ENCODE assay signal across 21 cellular contexts in the genomic region with DNA sequence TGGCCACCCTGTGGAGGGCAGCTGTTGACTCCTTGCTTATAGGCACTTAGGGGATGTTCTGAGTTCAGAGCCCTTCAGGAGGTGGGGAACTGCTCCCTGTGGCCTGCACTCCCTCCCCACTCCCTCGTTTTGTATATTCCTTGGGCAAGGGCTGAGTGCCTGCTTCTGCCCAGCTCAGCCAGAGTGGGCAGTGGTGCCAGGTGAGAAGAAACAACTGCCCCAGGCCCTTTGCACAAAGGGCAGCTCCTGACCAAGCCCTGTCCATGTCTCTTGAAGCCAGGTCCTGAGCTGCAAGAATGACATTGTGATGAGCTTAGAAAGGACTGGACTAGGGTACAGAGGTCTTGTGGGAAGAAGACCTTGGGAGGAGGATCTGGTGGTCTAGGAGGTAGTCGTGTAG. TPM values are rescaled to one million over a fixed set of nuclear protein-coding genes. Genes with fewer than 3 reads are reported as not detected.
DNase-seq lines count a peak whose midpoint lies in the region; ATAC-seq and TF ChIP-seq lines count a peak whose summit lies in the region.
"Had no signal": no experiment of that assay in that cellular context is flagged by ENCODE, and none has a peak within 500 bp of the region (broad histone marks: within the 10 kb centered on the region; RNA-seq: fewer than 3 reads in every experiment).

No MANE protein-coding gene starts in this region.

- 58% methylated on average over 2 of the region's 2 CpGs for WGBS in mammary epithelial cell (ENCODE audit: low coverage, missing lambda C conversion rate)

- no peak overlapping the region for H3K4me3 ChIP-seq in HUES48 (ENCODE audit: low read depth, low read length)
- H3K4me3 ChIP-seq in mammary epithelial cell (replicated peaks in 1 of 3; ENCODE audit: insufficient read depth in 1 of 3, low read depth in 2 of 3, low read length in 3 of 3) = no peak overlapping the region
- H3K4me3 ChIP-seq in neutrophil (ENCODE audit: low read depth in 1 of 2, low read length in 1 of 2) = peak overlapping the region; percentile 97 to 98

- H2AFZ ChIP-seq in mammary epithelial cell (ENCODE audit: low read depth, low read length) = no peak overlapping the region
- H2AFZ ChIP-seq: parathyroid adenoma had no signal

- H3K9me3 ChIP-seq in HUES48 (ENCODE audit: control insufficient read depth, insufficient read depth, low read length) (no peaks in the 10 kb centered on the region), mammary epithelial cell (replicated peaks; ENCODE audit: insufficient read depth, low read length) (no peaks in the 10 kb centered on the region), neutrophil (no peaks in the 10 kb centered on the region)

- dilution Hi-C loops in mammary epithelial cell (cut with HindIII; ENCODE audit: low sequenced_read_pairs) = loop anchor here (10.0 kb wide), 1 partner anchor 127 kb away; no protein-coding TSS in a partner anchor

- H3K27me3 Mint-ChIP-seq in CD14-positive monocyte (ENCODE audit: low read depth in 3 of 3) = peaks cover 0 to 1% (median 1%) of the 10 kb centered on the region in 3 donors
- H3K27me3 Mint-ChIP-seq in progenitor cell of endocrine pancreas = no peaks in the 10 kb centered on the region
- H3K27me3 Mint-ChIP-seq: memory B cell; stimulated activated naive CD8-positive, alpha-beta T cell treated with anti-CD3 and anti-CD28 coated beads, Interleukin-15, Interleukin-2, amounts not matched to agents 100 ng/mL and 50 ng/mL, for 24 hours had no signal

- H3K4me3 Mint-ChIP-seq in CD14-positive monocyte (peak overlapping the region; percentile 93 to 98), progenitor cell of endocrine pancreas (ENCODE audit: low read depth) (no peak overlapping the region)
- H3K4me3 Mint-ChIP-seq: memory B cell; stimulated activated naive CD8-positive, alpha-beta T cell treated with anti-CD3 and anti-CD28 coated beads, Interleukin-15, Interleukin-2, amounts not matched to agents 100 ng/mL and 50 ng/mL, for 24 hours had no signal

- intact Hi-C loops in CD14-positive monocyte (cut with micrococcal nuclease) (loop anchor here (5.0 to 10.0 kb wide), 4 partner anchors 57 to 444 kb away; no protein-coding TSS in a partner anchor), mammary epithelial cell (cut with micrococcal nuclease) (no loop called here)

- H3K27me3 ChIP-seq in HUES48 (ENCODE audit: control insufficient read depth, insufficient read depth, low read length) (no peaks in the 10 kb centered on the region), mammary epithelial cell (ENCODE audit: insufficient read depth, low read length) (no peaks in the 10 kb centered on the region), neutrophil (no peaks in the 10 kb centered on the region)

- H3K4me2 ChIP-seq in mammary epithelial cell (ENCODE audit: insufficient read depth, low read depth, low read length) = peak overlapping the region; percentile 91

- CTCF ChIA-PET in mammary epithelial cell (lab: Charles Lee; ENCODE audit: low non-redundant PET) = no interaction called here

- ATAC-seq in HG03432 (IDR thresholded peaks at IDR 0.05; ENCODE audit: unreplicated experiment) = no peak
- ATAC-seq: activated CD4-positive, CD25-positive, alpha-beta regulatory T cell treated with anti-CD3 and anti-CD28 coated beads, Interleukin-2, amount 50 U/mL, for 24 hours had no signal

- H3K36me3 ChIP-seq in HUES48 (ENCODE audit: control insufficient read depth, insufficient read depth, low read length) (0 out of 2 replicates have a peak, but pooled peaks cover 9% of the 10 kb centered on the region), mammary epithelial cell (ENCODE audit: insufficient read depth, low read length) (peaks cover 2% of the 10 kb centered on the region), neutrophil (peaks cover 3% of the 10 kb centered on the region)

- TF ChIP-seq CTCF in CD14-positive monocyte (IDR thresholded peaks at IDR 0.05) = no peak
- TF ChIP-seq CTCF in mammary epithelial cell (conservative IDR thresholded peaks at IDR 0.05 in 1 of 2, IDR thresholded peaks at IDR 0.05 in 1 of 2; ENCODE audit: extremely low read depth in 1 of 2, insufficient read depth in 1 of 2, low read depth in 1 of 2, low read length in 2 of 2) = no peak
- TF ChIP-seq CTCF in neutrophil (IDR thresholded peaks at IDR 0.05) = no peak
- TF ChIP-seq CTCF in progenitor cell of endocrine pancreas (IDR thresholded peaks at IDR 0.05; ENCODE audit: unreplicated experiment) = no peak

- H3K4me1 ChIP-seq in HUES48 (ENCODE audit: control insufficient read depth, insufficient read depth, low read length) = peaks cover 22% of the 10 kb centered on the region
- H3K4me1 ChIP-seq in mammary epithelial cell (ENCODE audit: insufficient read depth, low read length) = peaks cover 39% of the 10 kb centered on the region
- peaks cover 89 to 93% of the 10 kb centered on the region in 2 experiments for H3K4me1 ChIP-seq in neutrophil (ENCODE audit: control insufficient read depth in 1 of 2, insufficient read depth in 1 of 2, low read depth in 1 of 2, low read length in 1 of 2)
- H3K4me1 ChIP-seq: parathyroid adenoma had no signal

- H3K9ac ChIP-seq in HUES48 (ENCODE audit: low read depth, low read length) = no peak overlapping the region
- no peak overlapping the region for H3K9ac ChIP-seq in mammary epithelial cell (ENCODE audit: insufficient read depth, low read length)
- H3K9ac ChIP-seq: parathyroid adenoma had no signal

- H3K9me3 Mint-ChIP-seq in CD14-positive monocyte (no peaks in the 10 kb centered on the region), progenitor cell of endocrine pancreas (ENCODE audit: low read depth) (no peaks in the 10 kb centered on the region)
- H3K9me3 Mint-ChIP-seq: memory B cell; stimulated activated naive CD8-positive, alpha-beta T cell treated with anti-CD3 and anti-CD28 coated beads, Interleukin-15, Interleukin-2, amounts not matched to agents 100 ng/mL and 50 ng/mL, for 24 hours had no signal

- H3K79me2 ChIP-seq in mammary epithelial cell (ENCODE audit: insufficient read depth, low read length) = peaks cover 55% of the 10 kb centered on the region
- H3K79me2 ChIP-seq: parathyroid adenoma had no signal

- H4K20me1 ChIP-seq in mammary epithelial cell (ENCODE audit: insufficient read depth, low read length) = no peaks in the 10 kb centered on the region

- in situ Hi-C loops in mammary epithelial cell (cut with MboI; ENCODE audit: low sequenced_read_pairs in 2 of 2) = loop anchor here in 1 of 2 donors (10.0 kb wide), 1 partner anchor 493 kb away; no protein-coding TSS in a partner anchor

- no TSS peak for BruUV-seq in mammary epithelial cell (replicated peaks; lab: Mats Ljungman, UMichigan)

- peak overlapping the region; percentile 97 for H3K27ac ChIP-seq in HUES48 (ENCODE audit: low read depth, low read length)
- H3K27ac ChIP-seq in mammary epithelial cell (ENCODE audit: insufficient read depth, low read depth, low read length) = peak overlapping the region; percentile 96
- peak overlapping the region; percentile 98 for H3K27ac ChIP-seq in neutrophil
- H3K27ac ChIP-seq: parathyroid adenoma had no signal

- DNase-seq in CD14-positive monocyte (ENCODE audit: low spot score) (no peak), mammary epithelial cell (no peak), progenitor cell of endocrine pancreas (ENCODE audit: low spot score, unreplicated experiment) (no peak), NCI-H2171 treated with DMSO at 0.1 percent for 48 hours (lab: John Stamatoyannopoulos, UW) (no peak), NCI-H446 (lab: John Stamatoyannopoulos, UW) (no peak)
- DNase-seq: activated T-cell treated with anti-CD3 and anti-CD28 coated beads, Interleukin-2, amount 50 U/mL, for 1 hour; amniotic stem cell; NCI-H2081 treated with DMSO at 0.1 percent for 48 hours; NCI-H748 treated with DMSO at 0.1 percent for 48 hours; stimulated activated CD4-positive, alpha-beta T cell treated with anti-CD3 and anti-CD28 coated beads, Interleukin-12 subunit alpha, Interleukin-12 subunit beta, amount 100 ng/mL, for 4 hours had no signal

- H3K36me3 Mint-ChIP-seq in CD14-positive monocyte (peaks cover 17 to 36% of the 10 kb centered on the region in 2 donors), progenitor cell of endocrine pancreas (ENCODE audit: insufficient read depth) (no peaks in the 10 kb centered on the region)
- H3K36me3 Mint-ChIP-seq: memory B cell had no signal

- H3K4me1 Mint-ChIP-seq in CD14-positive monocyte (peaks cover 85% of the 10 kb centered on the region), progenitor cell of endocrine pancreas (ENCODE audit: low read depth) (peaks cover 6% of the 10 kb centered on the region)

- peak overlapping the region; percentile 98 to 100 (median 99) for H3K27ac Mint-ChIP-seq in CD14-positive monocyte
- H3K27ac Mint-ChIP-seq in progenitor cell of endocrine pancreas = no peak overlapping the region
- H3K27ac Mint-ChIP-seq: stimulated activated naive CD8-positive, alpha-beta T cell treated with anti-CD3 and anti-CD28 coated beads, Interleukin-15, Interleukin-2, amounts not matched to agents 100 ng/mL and 50 ng/mL, for 24 hours had no signal

RNA-seq across cellular contexts. Expression of a gene that starts 2.2 kb away (rescaled TPM):
- polyA plus RNA-seq in CD14-positive monocyte (100 to 1,000 TPM; 842 to 938 TPM), mammary epithelial cell (120 TPM)
- total RNA-seq in mammary epithelial cell (100 to 1,000 TPM; 105 to 109 TPM), progenitor cell of endocrine pancreas (34.2 and 35.4 TPM in 2 replicates)
- 78.0 TPM for polyA minus RNA-seq in mammary epithelial cell

RNA-seq across cellular contexts. Expression of a gene that starts 23.9 kb away (rescaled TPM):
- polyA plus RNA-seq in CD14-positive monocyte (not detected), mammary epithelial cell (not detected)
- total RNA-seq in mammary epithelial cell (not detected), progenitor cell of endocrine pancreas (0.67 TPM in 1 of 2 replicates, not detected in the other)
- not detected for polyA minus RNA-seq in mammary epithelial cell
- total RNA-seq: epithelial cell of proximal tubule; G401; RPMI7951; T-helper 1 cell treated with Interleukin-12 subunit alpha and Interleukin-12 subunit beta and Interleukin-4 antibody, amounts not matched to agents 30 ng/mL and 1 ng/mL, for 36 hours had no signal

RNA-seq across cellular contexts. Expression of a gene that starts 46.6 kb away (rescaled TPM):
- under 1 TPM; 0.14 to 0.18 TPM for polyA plus RNA-seq in CD14-positive monocyte
- total RNA-seq in mammary epithelial cell = 1 to 10 TPM in 1 of 2 donors, under 1 TPM in 1; 0.07 to 6.3 TPM
- polyA plus RNA-seq in mammary epithelial cell = 0.07 TPM
- polyA minus RNA-seq in mammary epithelial cell = not detected
- 2.8 and 3.2 TPM in 2 replicates for total RNA-seq in progenitor cell of endocrine pancreas

RNA-seq across cellular contexts. Expression of a gene that starts 57.1 kb away (rescaled TPM):
- polyA plus RNA-seq in CD14-positive monocyte = 10 to 100 TPM; 57.8 to 71.3 TPM
- total RNA-seq in mammary epithelial cell = 10 to 100 TPM; 44.5 to 45.9 TPM
- polyA plus RNA-seq in mammary epithelial cell = 57.7 TPM
- polyA minus RNA-seq in mammary epithelial cell = 47.4 TPM
- 105 and 113 TPM in 2 replicates for total RNA-seq in progenitor cell of endocrine pancreas

Comparison
In these comparisons a context has a peak if more than half of its experiments do, and no peak if none do; other contexts are left out.
1. H3K4me3 ChIP-seq: peak in neutrophil (2 of 2); none in HUES48 (single experiment) and mammary epithelial cell (0 of 3).
2. Peak in every context shown above with its lines, with median percentiles within 50 percentile points of each other: H3K27ac ChIP-seq.